In the genomic region with DNA sequence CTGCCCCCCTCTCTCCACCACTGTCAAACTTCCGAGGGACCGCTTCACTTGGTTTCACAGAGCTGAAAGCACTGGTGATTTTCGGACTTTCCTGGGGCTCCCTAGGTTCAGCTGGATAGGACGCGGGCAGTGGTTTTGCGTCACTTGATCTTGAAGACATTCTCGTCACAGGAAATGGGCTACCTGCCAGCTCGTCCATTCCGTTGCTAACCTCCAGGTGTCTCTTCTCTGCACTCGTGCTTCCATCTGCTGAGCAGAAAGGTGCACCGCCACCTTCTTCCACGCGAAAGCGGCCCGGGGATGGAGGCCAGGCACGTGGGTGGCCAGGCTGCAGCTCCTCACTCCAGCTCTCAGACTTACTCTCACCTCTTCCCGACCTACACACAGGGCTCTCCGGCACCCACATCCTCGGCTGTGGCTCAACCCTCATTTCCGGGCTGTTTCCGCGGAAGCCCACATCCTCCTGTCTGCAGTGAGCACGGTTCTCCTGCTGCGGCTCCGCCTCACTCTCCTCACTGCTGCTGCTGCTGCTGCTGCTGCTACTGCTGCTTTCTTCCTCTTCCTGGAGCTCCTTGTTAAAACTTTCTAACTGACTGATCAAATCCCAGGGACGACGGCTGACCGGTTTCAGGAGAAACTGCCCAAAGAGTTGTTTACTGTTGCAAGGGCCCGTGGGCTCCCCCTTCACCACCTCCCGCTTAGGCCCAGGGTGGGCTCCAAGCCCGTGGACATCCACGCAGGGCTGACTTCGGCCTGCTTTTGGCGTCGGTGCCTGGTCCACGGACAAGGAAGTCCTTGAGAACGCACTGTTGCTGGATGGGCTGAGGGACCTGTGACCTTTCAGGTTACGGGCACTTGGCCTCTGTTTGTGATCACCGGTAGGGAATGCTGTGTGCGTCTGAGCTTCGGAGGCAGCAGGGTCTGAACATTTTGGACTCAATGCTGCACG, we compare ENCODE assay signal across 8 cellular contexts. TPM values are rescaled to one million over a fixed set of nuclear protein-coding genes. Genes with fewer than 3 reads are reported as not detected.
DNase-seq lines count a peak whose midpoint lies in the region; ATAC-seq, FAIRE-seq and TF ChIP-seq lines count a peak whose summit lies in the region.

No MANE protein-coding gene starts in this region.

- H3K27ac Mint-ChIP-seq in activated CD4-positive, alpha-beta T cell treated with anti-CD3 and anti-CD28 coated beads, Interleukin-2, amount 10 ng/mL, durations not matched to agents 24 days and 14 days = peak overlapping the region; percentile 86

- no peaks in the 10 kb centered on the region for H3K9me3 Mint-ChIP-seq in activated CD4-positive, alpha-beta T cell treated with anti-CD3 and anti-CD28 coated beads, Interleukin-2, amount 10 ng/mL, durations not matched to agents 24 days and 14 days

- H3K27ac ChIP-seq in duodenal mucosa (ENCODE audit: low read depth, low read length) (no peak overlapping the region), pancreas (peak overlapping the region in 2 of 4 donors; percentile 12 to 44), substantia nigra (ENCODE audit: low read depth, low read length, poor library complexity, severe bottlenecking) (no peak overlapping the region)

- in situ Hi-C loops in G401 (cut with HindIII; ENCODE audit: low sequenced_read_pairs) = no loop called here

- H3K27me3 Mint-ChIP-seq in activated CD4-positive, alpha-beta T cell treated with anti-CD3 and anti-CD28 coated beads, Interleukin-2, amount 10 ng/mL, durations not matched to agents 24 days and 14 days = peaks cover 20% of the 10 kb centered on the region

- H3K36me3 ChIP-seq in duodenal mucosa (ENCODE audit: control insufficient read depth in 1 of 2, insufficient read depth in 2 of 2, low read length in 2 of 2) = no peaks in the 10 kb centered on the region
- H3K36me3 ChIP-seq in pancreas = no peaks in the 10 kb centered on the region

- ATAC-seq in GM21447 (IDR thresholded peaks at IDR 0.05; ENCODE audit: unreplicated experiment) (peak; percentile 95), pancreas (peak in 3 of 4 donors; percentile 51 to 67 (median 55))

- DNase-seq in G401 (ENCODE audit: low spot score) (peak; percentile 6), KG1 (lab: John Stamatoyannopoulos, UW) (peak; percentile 86), pancreas (peak in 2 of 6 donors; percentile 28 to 44), substantia nigra (lab: John Stamatoyannopoulos, UW) (no peak), middle frontal gyrus (ENCODE audit: extremely low spot score, low spot score) (no peak)
- DNase-seq in activated CD4-positive, alpha-beta T cell treated with anti-CD3 and anti-CD28 coated beads, Interleukin-2, amount 10 ng/mL, durations not matched to agents 24 days and 14 days = peak; percentile 98

- peaks cover 43% of the 10 kb centered on the region for H3K4me1 Mint-ChIP-seq in activated CD4-positive, alpha-beta T cell treated with anti-CD3 and anti-CD28 coated beads, Interleukin-2, amount 10 ng/mL, durations not matched to agents 24 days and 14 days

- 58 to 65% methylated on average over 42 of the region's 42 CpGs for WGBS in pancreas, 2 donors

- FAIRE-seq in pancreas (lab: Jason Lieb, UNC) = no peak

- peak overlapping the region; percentile 83 for H3K4me3 Mint-ChIP-seq in activated CD4-positive, alpha-beta T cell treated with anti-CD3 and anti-CD28 coated beads, Interleukin-2, amount 10 ng/mL, durations not matched to agents 24 days and 14 days

- H3K9ac ChIP-seq in duodenal mucosa (ENCODE audit: low read depth in 1 of 2, low read length in 2 of 2) = no peak overlapping the region

- H3K9me3 ChIP-seq in duodenal mucosa (ENCODE audit: control insufficient read depth in 1 of 2, low read length in 2 of 2) (no peaks in the 10 kb centered on the region), pancreas (no peaks in the 10 kb centered on the region)

- H3K4me1 ChIP-seq in duodenal mucosa (ENCODE audit: control insufficient read depth in 1 of 2, insufficient read depth in 2 of 2, low read length in 2 of 2) = peaks cover 5 to 16% of the 10 kb centered on the region in 2 donors
- peaks cover 0 to 5% (median 0%) of the 10 kb centered on the region in 3 donors for H3K4me1 ChIP-seq in pancreas

- TF ChIP-seq CTCF in pancreas (IDR thresholded peaks at IDR 0.05) = no peak

- peak overlapping the region; percentile 35 to 51 for H3K4me3 ChIP-seq in duodenal mucosa (ENCODE audit: low read depth in 1 of 2, low read length in 2 of 2)
- H3K4me3 ChIP-seq in pancreas = no peak overlapping the region

- no peaks in the 10 kb centered on the region for H3K36me3 Mint-ChIP-seq in activated CD4-positive, alpha-beta T cell treated with anti-CD3 and anti-CD28 coated beads, Interleukin-2, amount 10 ng/mL, durations not matched to agents 24 days and 14 days (ENCODE audit: low read depth)

- H3K27me3 ChIP-seq in duodenal mucosa (ENCODE audit: control insufficient read depth in 1 of 2, insufficient read depth in 2 of 2, low read length in 2 of 2) (no peaks in the 10 kb centered on the region), pancreas (no peaks in the 10 kb centered on the region)

- intact Hi-C loops in activated CD4-positive, alpha-beta T cell treated with anti-CD3 and anti-CD28 coated beads, Interleukin-2, amount 10 ng/mL, durations not matched to agents 24 days and 14 days (cut with micrococcal nuclease) = loop anchor here (1.0 to 10.0 kb wide), 5 partner anchors 21 to 407 kb away; a partner anchor contains a TSS
- intact Hi-C loops in pancreas (cut with DNase I) = no loop called here

RNA-seq across cellular contexts. Expression of a gene that starts 32.1 kb away (rescaled TPM):
- total RNA-seq in G401 (2014; rRNA removed; shearing (Covaris generic)) = not detected in 2 replicates
- total RNA-seq in activated CD4-positive, alpha-beta T cell treated with anti-CD3 and anti-CD28 coated beads, Interleukin-2, amount 10 ng/mL, durations not matched to agents 24 days and 14 days = 0.19 and 0.21 TPM in 2 replicates
- total RNA-seq in pancreas = 10 to 100 TPM; 19.3 to 48.2 (median 26.2) TPM
- polyA plus RNA-seq in pancreas = 10 to 100 TPM in 1 of 2 donors, 1 to 10 TPM in 1; 10.0 to 14.6 TPM

Comparison
In these comparisons a context has a peak if more than half of its experiments do, and no peak if none do; other contexts are left out.
1. DNase-seq: peak in G401 (single experiment), KG1 (single experiment) and activated CD4-positive, alpha-beta T cell treated with anti-CD3 and anti-CD28 coated beads, Interleukin-2, amount 10 ng/mL, durations not matched to agents 24 days and 14 days (single experiment); none in substantia nigra (0 of 49) and middle frontal gyrus (single experiment).
2. H3K4me3 ChIP-seq: peak in duodenal mucosa (2 of 2); none in pancreas (0 of 4).
3. RNA of a gene that starts 32.1 kb away (total RNA-seq): 19.3 to 48.2 TPM in pancreas; 0.19 to 0.21 TPM in activated CD4-positive, alpha-beta T cell treated with anti-CD3 and anti-CD28 coated beads, Interleukin-2, amount 10 ng/mL, durations not matched to agents 24 days and 14 days and not detected in G401; every median in the first group is over 10 times any median in the second.